ENCODE assay signal across 30 cellular contexts in the genomic region with DNA sequence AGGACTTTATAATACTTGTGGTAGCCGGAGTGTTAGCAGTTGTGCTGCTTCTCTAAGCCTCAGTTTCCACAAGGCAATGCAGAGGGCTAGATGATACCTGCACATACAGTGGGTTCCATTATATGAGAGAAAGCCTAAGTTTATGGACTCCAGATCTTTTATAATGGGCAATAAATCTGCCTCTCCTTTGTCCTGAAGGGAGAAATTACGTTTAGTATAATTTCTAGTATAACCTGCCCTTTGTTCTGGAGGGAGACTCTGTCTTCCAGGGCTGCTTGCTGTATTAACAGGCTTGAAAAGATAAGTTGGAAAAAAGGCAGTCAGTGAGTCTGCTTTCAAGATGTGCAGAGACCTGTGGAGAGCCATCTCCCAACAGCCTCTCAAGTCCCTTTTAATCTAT.
"Had no signal": no experiment of that assay in that cellular context is flagged by ENCODE, and none has a peak within 500 bp of the region (broad histone marks: within the 10 kb centered on the region; RNA-seq: fewer than 3 reads in every experiment).

No MANE protein-coding gene starts in this region.

- H3K9me3 Mint-ChIP-seq: natural killer cell treated with Interleukin-12 subunit alpha and Interleukin-12 subunit beta and Interleukin-15 and Interleukin-18, amount 100 ng/mL, for 72 hours had no signal

- H3K4me3 Mint-ChIP-seq: naive thymus-derived CD8-positive, alpha-beta T cell; natural killer cell treated with Interleukin-12 subunit alpha and Interleukin-12 subunit beta and Interleukin-15 and Interleukin-18, amount 100 ng/mL, for 72 hours; nephron progenitor cell; neural crest cell; stimulated activated memory B cell treated with anti-CD40 and anti-IgM and Interleukin-4, amounts not matched to agents 10 μg/mL and 1 μg/mL and 100 μg/mL, for 72 hours; stimulated activated naive CD8-positive, alpha-beta T cell treated with anti-CD3 and anti-CD28 coated beads, Interleukin-15, amount 100 ng/mL, for 72 hours had no signal

- H3K36me3 ChIP-seq: neutrophil, pancreas, right lobe of liver, sigmoid colon, suprapubic skin, upper lobe of left lung, vagina had no signal

- H3K27me3 Mint-ChIP-seq: naive thymus-derived CD8-positive, alpha-beta T cell; natural killer cell treated with Interleukin-12 subunit alpha and Interleukin-12 subunit beta and Interleukin-15 and Interleukin-18, amount 100 ng/mL, for 72 hours; progenitor cell of endocrine pancreas; stimulated activated memory B cell treated with anti-CD40 and anti-IgM and Interleukin-4, amounts not matched to agents 10 μg/mL and 1 μg/mL and 100 μg/mL, for 72 hours; stimulated activated naive CD8-positive, alpha-beta T cell treated with anti-CD3 and anti-CD28 coated beads, Interleukin-15, amount 100 ng/mL, for 72 hours had no signal

- ATAC-seq: naive thymus-derived CD8-positive, alpha-beta T cell; natural killer cell treated with Interleukin-12 subunit alpha and Interleukin-12 subunit beta and Interleukin-15 and Interleukin-18, amount 100 ng/mL, for 72 hours; pancreas; psoas muscle; right cardiac atrium; right lobe of liver; stimulated activated memory B cell treated with anti-CD40 and anti-IgM and Interleukin-4, amounts not matched to agents 10 μg/mL and 1 μg/mL and 100 μg/mL, for 72 hours; stimulated activated naive CD8-positive, alpha-beta T cell treated with anti-CD3 and anti-CD28 coated beads, Interleukin-15, amount 100 ng/mL, for 72 hours; stimulated activated naive CD8-positive, alpha-beta T cell treated with anti-CD3 and anti-CD28 coated beads, Interleukin-15, Interleukin-2, amounts not matched to agents 100 U/mL and 50 U/mL, for 24 hours had no signal

- H3K4me1 Mint-ChIP-seq: naive thymus-derived CD8-positive, alpha-beta T cell; nephron progenitor cell; stimulated activated memory B cell treated with anti-CD40 and anti-IgM and Interleukin-4, amounts not matched to agents 10 μg/mL and 1 μg/mL and 100 μg/mL, for 72 hours; stimulated activated naive CD8-positive, alpha-beta T cell treated with anti-CD3 and anti-CD28 coated beads, Interleukin-15, amount 100 ng/mL, for 72 hours had no signal

- H3K27ac ChIP-seq: neutrophil, pancreas, psoas muscle, right lobe of liver, sigmoid colon, spleen, suprapubic skin, testis, tibial artery, upper lobe of left lung, vagina had no signal

- DNase-seq: naive thymus-derived CD8-positive, alpha-beta T cell; nephron progenitor cell; pancreas; posterior cingulate gyrus; psoas muscle; right cardiac atrium; right lobe of liver; sigmoid colon; spleen; stimulated activated CD4-positive, alpha-beta T cell treated with anti-CD3 and anti-CD28 coated beads, Interleukin-12 subunit alpha, Interleukin-12 subunit beta, amount 100 ng/mL, for 4 hours; stimulated activated CD4-positive, alpha-beta T cell treated with anti-CD3 and anti-CD28 coated beads, Interleukin-1b, Interleukin-23, amount 100 ng/mL, for 48 hours; stimulated activated CD4-positive, alpha-beta T cell treated with anti-CD3 and anti-CD28 coated beads, Interleukin-4, amount 100 ng/mL, for 1 hour; stimulated activated CD4-positive, alpha-beta T cell treated with anti-CD3 and anti-CD28 coated beads, Interleukin-4, amount 100 ng/mL, for 4 hours; stimulated activated CD8-positive, alpha-beta memory T cell treated with anti-CD3 and anti-CD28 coated beads, Interleukin-4, amount 100 ng/mL, for 48 hours; stimulated activated naive CD4-positive, alpha-beta T cell; stimulated activated naive CD8-positive, alpha-beta T cell treated with anti-CD3 and anti-CD28 coated beads, Interleukin-15, amount 100 ng/mL, for 72 hours; stimulated activated naive CD8-positive, alpha-beta T cell treated with anti-CD3 and anti-CD28 coated beads, Interleukin-15, Interleukin-2, amounts not matched to agents 100 U/mL and 50 U/mL, for 24 hours; substantia nigra; testis; tibial artery; trophoblast cell; upper lobe of left lung had no signal

- H3K27ac Mint-ChIP-seq: naive thymus-derived CD8-positive, alpha-beta T cell; natural killer cell treated with Interleukin-12 subunit alpha and Interleukin-12 subunit beta and Interleukin-15 and Interleukin-18, amount 100 ng/mL, for 72 hours; nephron progenitor cell; progenitor cell of endocrine pancreas; stimulated activated memory B cell treated with anti-CD40 and anti-IgM and Interleukin-4, amounts not matched to agents 10 μg/mL and 1 μg/mL and 100 μg/mL, for 72 hours; stimulated activated naive CD8-positive, alpha-beta T cell treated with anti-CD3 and anti-CD28 coated beads, Interleukin-15, amount 100 ng/mL, for 72 hours had no signal

- H3K27me3 ChIP-seq: neutrophil, pancreas, right lobe of liver, sigmoid colon, spleen, suprapubic skin, testis, tibial artery, upper lobe of left lung, vagina had no signal

- H3K9me3 ChIP-seq: neutrophil, pancreas, psoas muscle, right lobe of liver, sigmoid colon, suprapubic skin, testis, upper lobe of left lung, vagina had no signal

- H3K4me1 ChIP-seq: pancreas, psoas muscle, right lobe of liver, sigmoid colon, spleen, suprapubic skin, testis, tibial artery, upper lobe of left lung, vagina had no signal

- H3K4me3 ChIP-seq: pancreas, psoas muscle, right lobe of liver, sigmoid colon, smooth muscle cell, spleen, suprapubic skin, testis, tibial artery, upper lobe of left lung, vagina had no signal
